11 cellular contexts compared by ENCODE assay signal in genomic region chr20:25315418-25316210, GRCh38.
DNase-seq lines count a peak whose midpoint lies in the region; ATAC-seq and TF ChIP-seq lines count a peak whose summit lies in the region.
"Had no signal": no experiment of that assay in that cellular context is flagged by ENCODE, and none has a peak within 500 bp of the region (broad histone marks: within the 10 kb centered on the region; RNA-seq: fewer than 3 reads in every experiment).

No MANE protein-coding gene starts in this region.

- H3K4me1 Mint-ChIP-seq in activated T-helper 2 cell treated with anti-CD3 and anti-CD28 coated beads, Interferon-gamma antibody, Interleukin-2, Interleukin-4, amounts not matched to agents 10 μg/mL and 5 μg/mL and 100 μg/mL, durations not matched to agents 14 hours and 24 hours and 36 hours (ENCODE audit: low read depth): peaks cover 18% of the 10 kb centered on the region

- H3K36me3 Mint-ChIP-seq in activated T-helper 2 cell treated with anti-CD3 and anti-CD28 coated beads, Interferon-gamma antibody, Interleukin-2, Interleukin-4, amounts not matched to agents 10 μg/mL and 5 μg/mL and 100 μg/mL, durations not matched to agents 14 hours and 24 hours and 36 hours (ENCODE audit: low read depth): peaks cover 6% of the 10 kb centered on the region

- TF ChIP-seq POLR2A in esophagus squamous epithelium (IDR thresholded peaks at IDR 0.05): no peak

- H3K9ac ChIP-seq in neuronal stem cell (ENCODE audit: low read depth, low read length, poor library complexity): peak overlapping the region; percentile 50

- H3K27ac ChIP-seq in neuronal stem cell (replicated peaks; ENCODE audit: low read length) (no peak overlapping the region), esophagus squamous epithelium (no peak overlapping the region)

- no peak overlapping the region for H3K4ac ChIP-seq in neuronal stem cell (ENCODE audit: low read length)

- DNase-seq in AG08396 (ENCODE audit: low spot score) (peak; percentile 53), HK-2 (ENCODE audit: unreplicated experiment) (peak; percentile 66), neuronal stem cell (ENCODE audit: low spot score) (no peak), esophagus squamous epithelium (lab: John Stamatoyannopoulos, UW) (no peak), NCI-H1930 (lab: John Stamatoyannopoulos, UW) (no peak)
- no peak for DNase-seq in activated T-helper 2 cell treated with anti-CD3 and anti-CD28 coated beads, Interferon-gamma antibody, Interleukin-2, Interleukin-4, amounts not matched to agents 10 μg/mL and 5 μg/mL and 100 μg/mL, durations not matched to agents 14 hours and 24 hours and 36 hours (ENCODE audit: low spot score)
- DNase-seq: cerebellar nuclear complex, NCI-H2227 treated with DMSO at 0.1 percent for 48 hours had no signal

- no peak for TF ChIP-seq CTCF in esophagus squamous epithelium (IDR thresholded peaks at IDR 0.05)

- H3K4me3 ChIP-seq in neuronal stem cell (ENCODE audit: low read length in 2 of 2) (no peak overlapping the region), esophagus squamous epithelium (no peak overlapping the region)

- no peaks in the 10 kb centered on the region for H3K27me3 Mint-ChIP-seq in activated T-helper 2 cell treated with anti-CD3 and anti-CD28 coated beads, Interferon-gamma antibody, Interleukin-2, Interleukin-4, amounts not matched to agents 10 μg/mL and 5 μg/mL and 100 μg/mL, durations not matched to agents 14 hours and 24 hours and 36 hours (ENCODE audit: low read depth)
- H3K27me3 Mint-ChIP-seq: IgD-negative memory B cell had no signal

- intact Hi-C loops in activated T-helper 2 cell treated with anti-CD3 and anti-CD28 coated beads, Interferon-gamma antibody, Interleukin-2, Interleukin-4, amounts not matched to agents 10 μg/mL and 5 μg/mL and 100 μg/mL, durations not matched to agents 14 hours and 24 hours and 36 hours (cut with micrococcal nuclease): no loop called here
- intact Hi-C loops in esophagus squamous epithelium (cut with DNase I): no loop called here

- no peak overlapping the region for H3K4me2 ChIP-seq in neuronal stem cell (ENCODE audit: insufficient read depth, low read length, poor library complexity, severe bottlenecking)

- H3K23ac ChIP-seq in neuronal stem cell (ENCODE audit: low read depth, low read length, poor library complexity): no peak overlapping the region

- peak overlapping the region; percentile 56 for H3K27ac Mint-ChIP-seq in activated T-helper 2 cell treated with anti-CD3 and anti-CD28 coated beads, Interferon-gamma antibody, Interleukin-2, Interleukin-4, amounts not matched to agents 10 μg/mL and 5 μg/mL and 100 μg/mL, durations not matched to agents 14 hours and 24 hours and 36 hours

- no peak overlapping the region for H2AK5ac ChIP-seq in neuronal stem cell (ENCODE audit: low read depth, low read length)

- H2BK12ac ChIP-seq in neuronal stem cell (ENCODE audit: low read length): no peak overlapping the region

- H4K8ac ChIP-seq in neuronal stem cell (ENCODE audit: low read depth, low read length): no peak overlapping the region

- H3K36me3 ChIP-seq in neuronal stem cell (replicated peaks in 1 of 2; ENCODE audit: control insufficient read depth in 2 of 2, insufficient read depth in 2 of 2, low read length in 2 of 2): peaks cover 9 to 23% of the 10 kb centered on the region in 2 donors
- H3K36me3 ChIP-seq in esophagus squamous epithelium: peaks cover 0 to 52% (median 0%) of the 10 kb centered on the region in 3 donors

- H3K4me1 ChIP-seq in neuronal stem cell (ENCODE audit: control insufficient read depth in 2 of 2, insufficient read depth in 1 of 2, low read depth in 1 of 2, low read length in 2 of 2) (peaks cover 6 to 11% of the 10 kb centered on the region in 2 donors), esophagus squamous epithelium (peaks cover 7 to 23% (median 11%) of the 10 kb centered on the region in 3 donors)

- ATAC-seq in GM21619 (IDR thresholded peaks at IDR 0.05; ENCODE audit: unreplicated experiment) (no peak), HG02571 (IDR thresholded peaks at IDR 0.05; ENCODE audit: unreplicated experiment) (no peak)

- H3K9me3 Mint-ChIP-seq in activated T-helper 2 cell treated with anti-CD3 and anti-CD28 coated beads, Interferon-gamma antibody, Interleukin-2, Interleukin-4, amounts not matched to agents 10 μg/mL and 5 μg/mL and 100 μg/mL, durations not matched to agents 14 hours and 24 hours and 36 hours: no peaks in the 10 kb centered on the region
- H3K9me3 Mint-ChIP-seq: IgD-negative memory B cell had no signal

- H3K14ac ChIP-seq in neuronal stem cell (ENCODE audit: low read length): no peak overlapping the region

- H2AFZ ChIP-seq in neuronal stem cell (ENCODE audit: low read length): no peak overlapping the region

- no CpG with 5 or more reads among the region's 8 CpGs for WGBS in neuronal stem cell (ENCODE audit: extremely low coverage in 2 of 2, insufficient read length in 2 of 2, insufficient replicate concordance in 1 of 2), 2 donors
- 81 to 82% methylated on average over 5 to 8 of the region's 8 CpGs for WGBS in esophagus squamous epithelium, 2 donors

- H3K27me3 ChIP-seq in neuronal stem cell (ENCODE audit: control insufficient read depth in 3 of 3, insufficient read depth in 3 of 3, low read depth in 1 of 3, low read length in 3 of 3): no peaks in the 10 kb centered on the region
- H3K27me3 ChIP-seq in esophagus squamous epithelium: no peaks in the 10 kb centered on the region

- H2BK15ac ChIP-seq in neuronal stem cell (ENCODE audit: low read length): no peak overlapping the region

- no peak overlapping the region for H3K4me3 Mint-ChIP-seq in activated T-helper 2 cell treated with anti-CD3 and anti-CD28 coated beads, Interferon-gamma antibody, Interleukin-2, Interleukin-4, amounts not matched to agents 10 μg/mL and 5 μg/mL and 100 μg/mL, durations not matched to agents 14 hours and 24 hours and 36 hours (ENCODE audit: low read depth)
- H3K4me3 Mint-ChIP-seq: IgD-negative memory B cell had no signal

- no peak overlapping the region for H2BK120ac ChIP-seq in neuronal stem cell (ENCODE audit: low read depth, low read length)

- H3K9me3 ChIP-seq in neuronal stem cell (replicated peaks in 1 of 2; ENCODE audit: control insufficient read depth in 2 of 2, insufficient read depth in 1 of 2, low read depth in 1 of 2, low read length in 2 of 2): no peaks in the 10 kb centered on the region
- no peaks in the 10 kb centered on the region for H3K9me3 ChIP-seq in esophagus squamous epithelium

- H4K91ac ChIP-seq in neuronal stem cell (ENCODE audit: low read depth, low read length, poor library complexity): no peak overlapping the region

- H3K79me1 ChIP-seq in neuronal stem cell (ENCODE audit: low read depth, low read length): no peaks in the 10 kb centered on the region

- no peak overlapping the region for H3K18ac ChIP-seq in neuronal stem cell (ENCODE audit: low read length)

- H2BK5ac ChIP-seq in neuronal stem cell (ENCODE audit: low read length): no peak overlapping the region

Comparison
In these comparisons a context has a peak if more than half of its experiments do, and no peak if none do; other contexts are left out.
1. DNase-seq: peak in AG08396 (single experiment) and HK-2 (single experiment); none in activated T-helper 2 cell treated with anti-CD3 and anti-CD28 coated beads, Interferon-gamma antibody, Interleukin-2, Interleukin-4, amounts not matched to agents 10 μg/mL and 5 μg/mL and 100 μg/mL, durations not matched to agents 14 hours and 24 hours and 36 hours (single experiment), neuronal stem cell (single experiment), esophagus squamous epithelium (single experiment) and NCI-H1930 (0 of 2).